1 cellular context compared by ENCODE assay signal in the genomic region with DNA sequence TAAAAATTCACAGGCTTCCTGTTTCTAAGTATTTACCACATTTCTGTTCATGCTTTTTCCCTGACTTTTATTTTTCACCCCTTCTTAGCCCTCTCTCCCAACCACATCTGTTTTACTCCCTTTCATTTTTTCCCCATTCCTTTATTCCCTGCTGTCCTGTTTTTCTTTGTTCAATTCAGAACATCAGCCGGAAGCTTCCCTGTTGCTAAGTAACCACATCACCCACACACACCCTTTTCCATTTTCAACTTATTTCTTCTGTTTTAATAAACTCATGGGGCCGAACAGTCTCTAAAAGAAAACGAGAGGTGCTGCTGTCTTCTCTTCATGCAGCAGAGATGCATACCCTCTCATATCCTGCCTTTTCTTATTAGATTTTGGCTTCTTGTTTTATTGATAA.
TF ChIP-seq lines count a peak whose summit lies in the region.

No MANE protein-coding gene starts in this region.

TF ChIP-seq in GM23338, 12 proteins besides CTCF, POLR2A, EP300 and RAD21 (continued from another document):
- TF ChIP-seq, protein P1, sequence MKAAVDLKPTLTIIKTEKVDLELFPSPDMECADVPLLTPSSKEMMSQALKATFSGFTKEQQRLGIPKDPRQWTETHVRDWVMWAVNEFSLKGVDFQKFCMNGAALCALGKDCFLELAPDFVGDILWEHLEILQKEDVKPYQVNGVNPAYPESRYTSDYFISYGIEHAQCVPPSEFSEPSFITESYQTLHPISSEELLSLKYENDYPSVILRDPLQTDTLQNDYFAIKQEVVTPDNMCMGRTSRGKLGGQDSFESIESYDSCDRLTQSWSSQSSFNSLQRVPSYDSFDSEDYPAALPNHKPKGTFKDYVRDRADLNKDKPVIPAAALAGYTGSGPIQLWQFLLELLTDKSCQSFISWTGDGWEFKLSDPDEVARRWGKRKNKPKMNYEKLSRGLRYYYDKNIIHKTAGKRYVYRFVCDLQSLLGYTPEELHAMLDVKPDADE (IDR thresholded peaks at IDR 0.05) = no peak
- no peak for TF ChIP-seq EZH2 (IDR thresholded peaks at IDR 0.05; ENCODE audit: low read depth, unreplicated experiment)
- TF ChIP-seq, protein P2, sequence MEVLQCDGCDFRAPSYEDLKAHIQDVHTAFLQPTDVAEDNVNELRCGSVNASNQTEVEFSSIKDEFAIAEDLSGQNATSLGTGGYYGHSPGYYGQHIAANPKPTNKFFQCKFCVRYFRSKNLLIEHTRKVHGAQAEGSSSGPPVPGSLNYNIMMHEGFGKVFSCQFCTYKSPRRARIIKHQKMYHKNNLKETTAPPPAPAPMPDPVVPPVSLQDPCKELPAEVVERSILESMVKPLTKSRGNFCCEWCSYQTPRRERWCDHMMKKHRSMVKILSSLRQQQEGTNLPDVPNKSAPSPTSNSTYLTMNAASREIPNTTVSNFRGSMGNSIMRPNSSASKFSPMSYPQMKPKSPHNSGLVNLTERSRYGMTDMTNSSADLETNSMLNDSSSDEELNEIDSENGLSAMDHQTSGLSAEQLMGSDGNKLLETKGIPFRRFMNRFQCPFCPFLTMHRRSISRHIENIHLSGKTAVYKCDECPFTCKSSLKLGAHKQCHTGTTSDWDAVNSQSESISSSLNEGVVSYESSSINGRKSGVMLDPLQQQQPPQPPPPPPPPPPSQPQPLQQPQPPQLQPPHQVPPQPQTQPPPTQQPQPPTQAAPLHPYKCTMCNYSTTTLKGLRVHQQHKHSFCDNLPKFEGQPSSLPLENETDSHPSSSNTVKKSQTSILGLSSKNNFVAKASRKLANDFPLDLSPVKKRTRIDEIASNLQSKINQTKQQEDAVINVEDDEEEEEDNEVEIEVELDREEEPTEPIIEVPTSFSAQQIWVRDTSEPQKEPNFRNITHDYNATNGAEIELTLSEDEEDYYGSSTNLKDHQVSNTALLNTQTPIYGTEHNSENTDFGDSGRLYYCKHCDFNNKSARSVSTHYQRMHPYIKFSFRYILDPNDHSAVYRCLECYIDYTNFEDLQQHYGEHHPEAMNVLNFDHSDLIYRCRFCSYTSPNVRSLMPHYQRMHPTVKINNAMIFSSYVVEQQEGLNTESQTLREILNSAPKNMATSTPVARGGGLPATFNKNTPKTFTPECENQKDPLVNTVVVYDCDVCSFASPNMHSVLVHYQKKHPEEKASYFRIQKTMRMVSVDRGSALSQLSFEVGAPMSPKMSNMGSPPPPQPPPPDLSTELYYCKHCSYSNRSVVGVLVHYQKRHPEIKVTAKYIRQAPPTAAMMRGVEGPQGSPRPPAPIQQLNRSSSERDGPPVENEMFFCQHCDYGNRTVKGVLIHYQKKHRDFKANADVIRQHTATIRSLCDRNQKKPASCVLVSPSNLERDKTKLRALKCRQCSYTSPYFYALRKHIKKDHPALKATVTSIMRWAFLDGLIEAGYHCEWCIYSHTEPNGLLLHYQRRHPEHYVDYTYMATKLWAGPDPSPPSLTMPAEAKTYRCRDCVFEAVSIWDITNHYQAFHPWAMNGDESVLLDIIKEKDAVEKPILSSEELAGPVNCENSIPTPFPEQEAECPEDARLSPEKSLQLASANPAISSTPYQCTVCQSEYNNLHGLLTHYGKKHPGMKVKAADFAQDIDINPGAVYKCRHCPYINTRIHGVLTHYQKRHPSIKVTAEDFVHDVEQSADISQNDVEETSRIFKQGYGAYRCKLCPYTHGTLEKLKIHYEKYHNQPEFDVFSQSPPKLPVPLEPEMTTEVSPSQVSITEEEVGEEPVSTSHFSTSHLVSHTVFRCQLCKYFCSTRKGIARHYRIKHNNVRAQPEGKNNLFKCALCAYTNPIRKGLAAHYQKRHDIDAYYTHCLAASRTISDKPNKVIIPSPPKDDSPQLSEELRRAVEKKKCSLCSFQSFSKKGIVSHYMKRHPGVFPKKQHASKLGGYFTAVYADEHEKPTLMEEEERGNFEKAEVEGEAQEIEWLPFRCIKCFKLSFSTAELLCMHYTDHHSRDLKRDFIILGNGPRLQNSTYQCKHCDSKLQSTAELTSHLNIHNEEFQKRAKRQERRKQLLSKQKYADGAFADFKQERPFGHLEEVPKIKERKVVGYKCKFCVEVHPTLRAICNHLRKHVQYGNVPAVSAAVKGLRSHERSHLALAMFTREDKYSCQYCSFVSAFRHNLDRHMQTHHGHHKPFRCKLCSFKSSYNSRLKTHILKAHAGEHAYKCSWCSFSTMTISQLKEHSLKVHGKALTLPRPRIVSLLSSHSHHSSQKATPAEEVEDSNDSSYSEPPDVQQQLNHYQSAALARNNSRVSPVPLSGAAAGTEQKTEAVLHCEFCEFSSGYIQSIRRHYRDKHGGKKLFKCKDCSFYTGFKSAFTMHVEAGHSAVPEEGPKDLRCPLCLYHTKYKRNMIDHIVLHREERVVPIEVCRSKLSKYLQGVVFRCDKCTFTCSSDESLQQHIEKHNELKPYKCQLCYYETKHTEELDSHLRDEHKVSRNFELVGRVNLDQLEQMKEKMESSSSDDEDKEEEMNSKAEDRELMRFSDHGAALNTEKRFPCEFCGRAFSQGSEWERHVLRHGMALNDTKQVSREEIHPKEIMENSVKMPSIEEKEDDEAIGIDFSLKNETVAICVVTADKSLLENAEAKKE (CRISPR knock-in tag; IDR thresholded peaks at IDR 0.05) = no peak
